9 cellular contexts compared by ENCODE assay signal in genomic region chr9:77018058-77019009, GRCh38. TPM values are rescaled to one million over a fixed set of nuclear protein-coding genes. Genes with fewer than 3 reads are reported as not detected.
A peak's percentile ranks its signal among the peaks of the same experiment; 100 is the strongest.
DNase-seq lines count a peak whose midpoint lies in the region; ATAC-seq, FAIRE-seq and TF ChIP-seq lines count a peak whose summit lies in the region.
"Had no signal": no experiment of that assay in that cellular context is flagged by ENCODE, and none has a peak within 500 bp of the region (broad histone marks: within the 10 kb centered on the region; RNA-seq: fewer than 3 reads in every experiment).

No MANE protein-coding gene starts in this region.

- no peak overlapping the region for H3K14ac ChIP-seq in H1 (ENCODE audit: insufficient read length)

- intact Hi-C loops in psoas muscle (cut with DNase I): loop anchor here in 1 of 2 donors (10.0 kb wide), 1 partner anchor 214 kb away; no protein-coding TSS in a partner anchor
- intact Hi-C loops in posterior cingulate gyrus (cut with DNase I): no loop called here

- ATAC-seq in psoas muscle: peak in 3 of 4 donors; percentile 24 to 59 (median 34)

- WGBS in H1 (ENCODE audit: extremely low coverage in 1 of 2, insufficient coverage in 1 of 2, insufficient read length in 1 of 2, insufficient replicate concordance in 2 of 2, low coverage in 1 of 2, low lambda C conversion rate in 2 of 2, missing lambda C conversion rate in 1 of 2), 2 experiments: 2% methylated on average over 30 of the region's 71 CpGs; no CpG with 5 or more reads in 1 of the 2 experiments
- 2 to 3% (median 3%) methylated on average over 54 to 71 of the region's 71 CpGs for WGBS in psoas muscle, 3 donors

- H4K91ac ChIP-seq in H1 (replicated peaks; ENCODE audit: insufficient read length, low read length): no peak overlapping the region

- H2BK12ac ChIP-seq in H1 (ENCODE audit: low read depth, low read length): peak overlapping the region; percentile 80; the same call in 1 of the 2 replicates

- POLR2A ChIA-PET in H1 (lab: Charles Lee; ENCODE audit: partially characterized antibody): no interaction called here

- H3K23me2 ChIP-seq in H1 (ENCODE audit: low read depth, low read length): peaks cover 48% of the 10 kb centered on the region

- no peak for TF ChIP-seq POLR2A in H1 (IDR thresholded peaks at IDR 0.05; ENCODE audit: control extremely low read depth in 1 of 2, low read depth in 2 of 2, low read length in 2 of 2)

- no peaks in the 10 kb centered on the region for H3K79me2 ChIP-seq in H1 (ENCODE audit: control insufficient read depth in 1 of 2, insufficient read depth in 2 of 2, low read length in 2 of 2)

- H3K4me3 ChIP-seq in LNCaP clone FGC (ENCODE audit: low read depth, low read length): peak overlapping the region; percentile 64
- peak overlapping the region; percentile 33 to 65 (median 56) for H3K4me3 ChIP-seq in H1 (ENCODE audit: extremely low read depth in 1 of 4, insufficient read depth in 2 of 4, low read depth in 3 of 4, low read length in 4 of 4)
- H3K4me3 ChIP-seq in psoas muscle: peak overlapping the region; percentile 51
- H3K4me3 ChIP-seq: ovary had no signal

- H3K4me2 ChIP-seq in H1 (ENCODE audit: insufficient read depth in 1 of 2, low read depth in 2 of 2, low read length in 2 of 2): peak overlapping the region; percentile 90 to 94

- DNase-seq in NCI-H2227 (lab: John Stamatoyannopoulos, UW; ENCODE audit: unreplicated experiment) (peak; percentile 18), NCI-H2227 treated with DMSO at 0.1 percent for 48 hours (lab: John Stamatoyannopoulos, UW) (no peak), LNCaP clone FGC (ENCODE audit: low read depth) (no peak), H1 (ENCODE audit: low read depth in 1 of 2, low spot score in 2 of 2) (no peak), psoas muscle (no peak), HCEC 1CT (no peak), posterior cingulate gyrus (no peak), RCC 7860 (ENCODE audit: low spot score) (no peak)
- DNase-seq: ovary had no signal

- H2BK20ac ChIP-seq in H1 (ENCODE audit: low read length): peak overlapping the region; percentile 98

- peaks cover 2 to 3% of the 10 kb centered on the region in 2 experiments for H4K20me1 ChIP-seq in H1 (replicated peaks in 1 of 2; ENCODE audit: control insufficient read depth in 1 of 2, insufficient read depth in 2 of 2, low read length in 2 of 2)

- H3K56ac ChIP-seq in H1 (replicated peaks; ENCODE audit: insufficient read length, low read depth, low read length): no peak overlapping the region

- H3K27ac ChIP-seq in H1 (ENCODE audit: low read depth, low read length) (no peak overlapping the region), psoas muscle (no peak overlapping the region)
- H3K27ac ChIP-seq: ovary had no signal

- H2BK5ac ChIP-seq in H1 (ENCODE audit: low read depth, low read length): no peak overlapping the region; the same call in 1 of the 2 replicates

- peaks cover 18 to 58% (median 39%) of the 10 kb centered on the region in 4 experiments for H3K4me1 ChIP-seq in H1 (replicated peaks in 1 of 4; ENCODE audit: control insufficient read depth in 3 of 4, insufficient read depth in 4 of 4, low read length in 3 of 4)
- H3K4me1 ChIP-seq in psoas muscle: peaks cover 35% of the 10 kb centered on the region

- FAIRE-seq in H1 (lab: Jason Lieb, UNC) (no peak), RCC 7860 (lab: Jason Lieb, UNC) (no peak)

- no peak overlapping the region for H4K8ac ChIP-seq in H1 (ENCODE audit: extremely low read depth, insufficient read depth, low read length)

- TF ChIP-seq CTCF in LNCaP clone FGC (IDR thresholded peaks at IDR 0.05; ENCODE audit: control insufficient read depth, extremely low read depth, insufficient read depth) (no peak), H1 (IDR thresholded peaks at IDR 0.05; ENCODE audit: control extremely low read depth in 1 of 3, insufficient read depth in 1 of 3, low read depth in 1 of 3, low read length in 3 of 3) (no peak), psoas muscle (IDR thresholded peaks at IDR 0.05) (no peak)

- no peak overlapping the region for H2BK120ac ChIP-seq in H1 (replicated peaks; ENCODE audit: low read depth, low read length)

- H3K23ac ChIP-seq in H1 (ENCODE audit: insufficient read length): no peak overlapping the region

- no peak for TF ChIP-seq EP300 in H1 (IDR thresholded peaks at IDR 0.05; ENCODE audit: borderline replicate concordance in 1 of 2, low read depth in 2 of 2, low read length in 2 of 2)

- no peaks in the 10 kb centered on the region for H3K79me1 ChIP-seq in H1 (ENCODE audit: low read depth, low read length)

- H3K4ac ChIP-seq in H1 (replicated peaks; ENCODE audit: insufficient read length, low read depth, low read length): no peak overlapping the region

- H2BK15ac ChIP-seq in H1 (ENCODE audit: low read length): no peak overlapping the region; the same call in 1 of the 2 replicates

- H3K9ac ChIP-seq in H1 (replicated peaks in 1 of 4; ENCODE audit: extremely low read depth in 1 of 4, low read depth in 3 of 4, low read length in 3 of 4): no peak overlapping the region

- no peak overlapping the region for H2AK5ac ChIP-seq in H1 (ENCODE audit: low read depth, low read length)

- H2AFZ ChIP-seq in H1 (ENCODE audit: low read length): 0 out of 2 replicates have a peak overlapping the region, but pooled peaks have one; percentile 74

- no peak overlapping the region for H3K18ac ChIP-seq in H1 (ENCODE audit: extremely low read depth, low read length)

- CTCF ChIA-PET in H1 (lab: Charles Lee; ENCODE audit: partially characterized antibody): interaction anchor here (1.0 to 1.5 kb wide), 7 partner anchors 8 to 198 kb away, joined by 3 to 10 read pairs (median 4); no protein-coding TSS in a partner anchor

- H3K36me3 ChIP-seq in H1 (ENCODE audit: control insufficient read depth in 2 of 4, insufficient read depth in 4 of 4, low read length in 3 of 4) (peaks cover 0 to 9% (median 0%) of the 10 kb centered on the region in 4 experiments; a peak in 1 of 8 replicates), psoas muscle (ENCODE audit: insufficient read depth in 1 of 2, low read depth in 1 of 2) (no peaks in the 10 kb centered on the region)
- H3K36me3 ChIP-seq: ovary had no signal

- H3K9me3 ChIP-seq in H1 (ENCODE audit: insufficient read depth in 2 of 2, low read depth in 1 of 2, low read length in 1 of 2) (no peaks in the 10 kb centered on the region; a peak in 1 of 4 replicates), psoas muscle (no peaks in the 10 kb centered on the region)
- H3K9me3 ChIP-seq: ovary had no signal

- no peak overlapping the region for H4K5ac ChIP-seq in H1 (ENCODE audit: insufficient read length, low read depth, low read length)

- peaks cover 86 to 99% (median 98%) of the 10 kb centered on the region in 4 experiments for H3K27me3 ChIP-seq in H1 (replicated peaks in 1 of 4; ENCODE audit: control insufficient read depth in 3 of 4, extremely low read depth in 1 of 4, insufficient read depth in 3 of 4, low read length in 3 of 4)
- peaks cover 6 to 98% (median 82%) of the 10 kb centered on the region in 3 donors for H3K27me3 ChIP-seq in psoas muscle (ENCODE audit: insufficient read depth in 3 of 3, low read length in 2 of 3)
- H3K27me3 ChIP-seq: ovary had no signal

- no peak for TF ChIP-seq RAD21 in H1 (IDR thresholded peaks at IDR 0.05 in 1 of 2, conservative IDR thresholded peaks at IDR 0.05 in 1 of 2; ENCODE audit: low read depth in 2 of 2, low read length in 2 of 2)

TF ChIP-seq in H1, 55 proteins besides CTCF, POLR2A, EP300 and RAD21 (continues in another document):
- TF ChIP-seq SRF (IDR thresholded peaks at IDR 0.05; ENCODE audit: low read depth, low read length) (no peak), ATF2 (IDR thresholded peaks at IDR 0.05; ENCODE audit: low read length) (no peak), KDM4A (IDR thresholded peaks at IDR 0.05; ENCODE audit: low read depth, low read length, severe bottlenecking) (peak; percentile 92), TEAD4 (IDR thresholded peaks at IDR 0.05; ENCODE audit: low read depth, low read length) (0 out of 2 replicates have a peak, but pooled peaks have one; percentile 16), ATF3 (IDR thresholded peaks at IDR 0.05; ENCODE audit: insufficient read depth, low read depth, low read length) (0 out of 2 replicates have a peak, but pooled peaks have one; percentile 6), CHD2 (IDR thresholded peaks at IDR 0.05; ENCODE audit: low read length) (no peak), RBBP5 (IDR thresholded peaks at IDR 0.05; ENCODE audit: borderline replicate concordance, low read depth, low read length) (no peak; the same call in none of the 2 replicates)

RNA-seq across cellular contexts. Expression of gene FOXB2, which starts 1.1 kb away (rescaled TPM):
- 0.22 and 0.25 TPM in 2 replicates for total RNA-seq in H1 (2021; fragmentation: NEBNext Ultra II Directional; extraction: Animal tissue kit (Norgen Biotek cat#: 25700))
- polyA plus RNA-seq in H1 (2011; rRNA removed): 0.15 and 0.30 TPM in 2 replicates
- 0.17 TPM for polyA plus RNA-seq in H1 (2011; cell fraction: cytosol; rRNA removed)
- polyA plus RNA-seq in H1 (2011; cell fraction: nucleus; rRNA removed): 0.20 TPM
- polyA plus RNA-seq in H1 (2012, experiment 1 of 2): 0.32 TPM in 1 of 4 replicates, not detected in the others
- 0.13 TPM for polyA plus RNA-seq in H1 (2012, experiment 2 of 2)
- 0.14 TPM for polyA plus RNA-seq in H1 (2013, experiment 1 of 2)
- 0.13 TPM for polyA plus RNA-seq in H1 (2013, experiment 2 of 2)
- polyA minus RNA-seq in H1 (2011; rRNA and poly(A)+ RNA removed): not detected in 2 replicates
- not detected for polyA minus RNA-seq in H1 (2011; cell fraction: cytosol; rRNA and poly(A)+ RNA removed)
- polyA minus RNA-seq in H1 (2011; cell fraction: nucleus; rRNA and poly(A)+ RNA removed): 0.50 TPM
- under 1 TPM in 1 of 4 donors, not detected in 3; 0.18 TPM for total RNA-seq in psoas muscle
- not detected for polyA plus RNA-seq in psoas muscle
- polyA plus RNA-seq: ovary had no signal
